ENCODE assay signal across 7 cellular contexts in the genomic region with DNA sequence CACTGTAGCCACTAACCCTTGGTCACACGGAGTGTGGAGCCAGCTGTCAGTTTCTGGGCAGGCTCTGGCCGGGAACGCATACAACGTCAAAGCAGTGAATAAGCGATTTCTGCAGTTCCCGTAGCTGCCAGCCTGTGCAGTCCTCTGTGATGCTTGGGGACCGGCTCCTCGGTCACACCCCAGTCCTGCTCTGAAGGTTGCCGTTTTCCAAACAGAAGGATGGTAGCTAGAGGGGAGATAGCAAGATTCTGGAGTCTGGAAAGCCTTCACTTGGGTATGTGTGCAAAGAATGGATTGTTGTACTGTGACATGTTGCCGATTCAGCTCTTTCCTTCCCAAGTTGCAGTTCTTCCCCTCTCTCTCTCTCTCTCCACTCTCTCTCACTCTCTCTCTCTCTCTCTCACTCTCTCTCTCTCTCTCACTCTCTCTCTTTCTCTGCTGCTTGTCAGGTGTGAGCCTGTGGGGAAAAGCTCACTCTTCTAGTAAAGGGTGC. TPM values are rescaled to one million over a fixed set of nuclear protein-coding genes. Genes with fewer than 3 reads are reported as not detected.
A peak's percentile ranks its signal among the peaks of the same experiment; 100 is the strongest.
DNase-seq lines count a peak whose midpoint lies in the region; ATAC-seq and TF ChIP-seq lines count a peak whose summit lies in the region.

No MANE protein-coding gene starts in this region.

- intact Hi-C loops in adrenal gland (cut with DNase I) = no loop called here

- peaks cover 46 to 47% of the 10 kb centered on the region in 2 donors for H3K4me1 ChIP-seq in adrenal gland (replicated peaks in 1 of 2)
- H3K4me1 ChIP-seq in right atrium auricular region = peaks cover 0 to 61% of the 10 kb centered on the region in 2 donors

- H3K9me3 ChIP-seq in adrenal gland (replicated peaks in 1 of 3) (no peaks in the 10 kb centered on the region), right atrium auricular region (no peaks in the 10 kb centered on the region)

- TF ChIP-seq POLR2A in adrenal gland (IDR thresholded peaks at IDR 0.05) = peak; percentile 37 to 91

- TF ChIP-seq CTCF in adrenal gland (IDR thresholded peaks at IDR 0.05) = peak in 5 of 6 experiments; percentile 15 to 91 (median 80)
- peak; percentile 33 to 97 for TF ChIP-seq CTCF in right atrium auricular region (IDR thresholded peaks at IDR 0.05)

- H3K36me3 ChIP-seq in adrenal gland (replicated peaks in 1 of 2) (no peaks in the 10 kb centered on the region), right atrium auricular region (no peaks in the 10 kb centered on the region)

- H3K4me3 ChIP-seq in adrenal gland = peak overlapping the region in 2 of 4 donors; percentile 7 to 54
- H3K4me3 ChIP-seq in right atrium auricular region = peak overlapping the region; percentile 31 to 52

- H3K27me3 ChIP-seq in adrenal gland (no peaks in the 10 kb centered on the region), right atrium auricular region (no peaks in the 10 kb centered on the region)

- WGBS in adrenal gland, 4 donors = 0 to 3% (median 2%) methylated on average over 10 of the region's 10 CpGs

- ATAC-seq in GM18861 (IDR thresholded peaks at IDR 0.05; ENCODE audit: unreplicated experiment) = peak; percentile 41
- ATAC-seq in HG02885 (IDR thresholded peaks at IDR 0.05; ENCODE audit: poor library complexity, unreplicated experiment) = peak; percentile 53

- peak overlapping the region; percentile 88 to 94 (median 90) for H3K27ac ChIP-seq in adrenal gland
- H3K27ac ChIP-seq in right atrium auricular region = peak overlapping the region; percentile 79 to 89

- peak; percentile 51 for DNase-seq in RPMI7951 (ENCODE audit: low read depth)
- DNase-seq in adrenal gland = peak; percentile 82 to 93 (median 90)
- DNase-seq in right atrium auricular region (ENCODE audit: low spot score) = peak; percentile 87
- DNase-seq in retina = peak; percentile 78
- no peak for DNase-seq in DMS79 (lab: John Stamatoyannopoulos, UW)

RNA-seq across cellular contexts. Expression of a gene that starts 38.7 kb away (rescaled TPM):
- not detected in 2 replicates for total RNA-seq in RPMI7951 (2014; rRNA removed; shearing (Covaris generic))
- under 1 TPM in 1 of 8 donors, not detected in 7; 0.11 TPM for total RNA-seq in adrenal gland
- polyA plus RNA-seq in adrenal gland = under 1 TPM in 2 of 3 donors, not detected in 1; 0.16 to 0.94 TPM
- total RNA-seq in right atrium auricular region = under 1 TPM in 1 of 2 donors, not detected in 1; 0.67 TPM
